4 cellular contexts compared by ENCODE assay signal in the genomic region with DNA sequence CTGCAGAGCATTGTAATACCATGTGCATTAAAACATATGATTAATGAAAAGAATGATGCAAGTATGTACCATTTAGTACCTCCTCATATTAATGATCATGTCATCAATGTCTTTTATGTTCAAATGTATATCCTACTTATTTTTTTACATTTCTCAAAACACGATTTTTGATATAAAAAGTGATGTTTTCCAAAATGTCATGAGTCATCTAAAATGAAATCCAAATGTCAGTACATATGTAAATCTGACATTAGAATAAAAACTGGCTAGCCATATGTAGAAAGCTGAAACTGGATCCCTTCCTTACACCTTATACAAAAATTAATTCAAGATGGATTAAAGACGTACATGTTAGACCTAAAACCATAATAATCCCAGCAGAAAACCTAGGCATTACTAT.
A peak's percentile ranks its signal among the peaks of the same experiment; 100 is the strongest.
TF ChIP-seq lines count a peak whose summit lies in the region.

No MANE protein-coding gene starts in this region.

TF ChIP-seq in A549, 52 proteins besides CTCF, POLR2A, EP300 and RAD21:
- TF ChIP-seq MAFK (IDR thresholded peaks at IDR 0.05; ENCODE audit: partially characterized antibody) = peak; percentile 64

TF ChIP-seq in IMR-90, 13 proteins besides CTCF, POLR2A, EP300 and RAD21:
- peak; percentile 41; the same call in 1 of the 2 replicates for TF ChIP-seq MAFK (IDR thresholded peaks at IDR 0.05; ENCODE audit: low read depth, low read length)

TF ChIP-seq in K562, 482 proteins besides CTCF, POLR2A, EP300 and RAD21:
- peak; percentile 17; the same call in 1 of the 2 replicates for TF ChIP-seq C11orf30 (IDR thresholded peaks at IDR 0.05; ENCODE audit: low read depth)
- peak; percentile 65; the same call in 1 of the 2 replicates for TF ChIP-seq ZNF316 (IDR thresholded peaks at IDR 0.05)
TF ChIP-seq in K562: peak in this region for 2; not testable (repeated sequence) for 480.

TF ChIP-seq in HepG2, 621 proteins besides CTCF, POLR2A, EP300 and RAD21:
- TF ChIP-seq MAFF (IDR thresholded peaks at IDR 0.05; ENCODE audit: low read depth, low read length) (0 out of 2 replicates have a peak, but pooled peaks have one; percentile 8), MAFK (conservative IDR thresholded peaks at IDR 0.05 in 1 of 2, IDR thresholded peaks at IDR 0.05 in 1 of 2; ENCODE audit: low read length in 2 of 2) (peak; percentile 22 to 51; a peak in 2 of 4 replicates)
